9 cellular contexts compared by ENCODE assay signal in the genomic region with DNA sequence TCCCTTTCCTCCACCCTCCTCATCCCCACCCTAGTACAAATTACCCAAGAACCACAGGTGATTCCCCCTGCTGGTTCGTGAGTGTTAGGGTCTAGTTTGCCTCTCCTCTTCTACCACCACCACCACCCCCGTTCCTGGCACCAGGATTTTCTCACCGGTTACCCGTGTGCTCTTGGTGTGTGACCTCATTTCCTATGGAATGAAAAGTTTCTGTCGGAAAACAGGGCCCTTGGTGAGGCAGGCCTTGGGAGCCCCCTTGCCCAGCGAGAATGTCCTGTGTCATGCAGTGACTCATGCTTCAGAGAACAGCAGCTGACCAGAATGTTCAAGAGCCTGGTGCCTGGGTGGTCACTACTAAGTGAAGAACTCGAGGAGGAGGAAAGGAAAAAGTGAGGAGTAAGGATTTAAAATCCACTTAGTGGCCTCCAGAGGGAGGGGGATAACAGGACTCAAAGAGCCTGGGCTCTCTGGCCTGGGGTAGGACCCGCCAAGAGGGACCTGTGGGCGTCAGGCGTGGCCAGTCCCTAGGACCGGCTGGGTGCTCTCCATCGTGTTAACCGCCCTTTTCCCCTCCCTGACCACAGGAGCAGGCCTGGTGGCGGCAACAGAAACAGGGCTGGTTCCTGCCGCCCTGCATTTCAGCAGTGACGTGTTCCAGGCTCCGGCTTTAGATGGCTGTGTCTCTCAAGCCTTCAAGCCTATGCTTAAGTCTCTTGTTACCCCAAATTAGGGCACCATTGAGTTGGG. TPM values are rescaled to one million over a fixed set of nuclear protein-coding genes. Genes with fewer than 3 reads are reported as not detected.
A peak's percentile ranks its signal among the peaks of the same experiment; 100 is the strongest.
DNase-seq lines count a peak whose midpoint lies in the region; TF ChIP-seq lines count a peak whose summit lies in the region.
"Had no signal": no experiment of that assay in that cellular context is flagged by ENCODE, and none has a peak within 500 bp of the region (broad histone marks: within the 10 kb centered on the region; RNA-seq: fewer than 3 reads in every experiment).

No MANE protein-coding gene starts in this region.

- no peaks in the 10 kb centered on the region for H3K9me3 Mint-ChIP-seq in nephron

- peak overlapping the region; percentile 65 for H2AFZ ChIP-seq in fibroblast of lung (ENCODE audit: low read length)

- no peaks in the 10 kb centered on the region for H3K79me2 ChIP-seq in fibroblast of lung (ENCODE audit: control insufficient read depth, insufficient read depth, low read length)

- peak overlapping the region; percentile 20 to 52 (median 40) for H3K4me3 ChIP-seq in fibroblast of lung (replicated peaks in 1 of 4; ENCODE audit: control extremely low read depth in 1 of 4, insufficient read depth in 1 of 4, low read depth in 3 of 4, low read length in 4 of 4)

- H3K9me3 ChIP-seq in fibroblast of lung (ENCODE audit: control insufficient read depth, insufficient read depth, low read depth, low read length) = no peaks in the 10 kb centered on the region

- peak overlapping the region; percentile 79 for H3K4me2 ChIP-seq in fibroblast of lung (ENCODE audit: extremely low read depth, insufficient read depth, low read length)
- H3K4me2 ChIP-seq: KMS-11 had no signal

- TF ChIP-seq CTCF in fibroblast of lung (conservative IDR thresholded peaks at IDR 0.05 in 1 of 2, IDR thresholded peaks at IDR 0.05 in 1 of 2; ENCODE audit: low read depth in 1 of 2, low read length in 2 of 2) (peak; percentile 12 to 16), nephron (IDR thresholded peaks at IDR 0.05; ENCODE audit: unreplicated experiment in 3 of 3) (peak in 1 of 3 experiments; percentile 9)

- H3K4me1 ChIP-seq in fibroblast of lung (ENCODE audit: control insufficient read depth, extremely low read depth, insufficient read depth, low read length) = peaks cover 17% of the 10 kb centered on the region

- peak overlapping the region; percentile 98 for H3K27ac ChIP-seq in fibroblast of lung (ENCODE audit: insufficient read depth, low read length)
- H3K27ac ChIP-seq: KMS-11 had no signal

- H3K27me3 Mint-ChIP-seq in nephron (ENCODE audit: low read depth) = no peaks in the 10 kb centered on the region

- peak overlapping the region; percentile 94 to 96 (median 95) for H3K27ac Mint-ChIP-seq in nephron

- H3K4me1 Mint-ChIP-seq in nephron = peaks cover 55% of the 10 kb centered on the region

- H3K36me3 ChIP-seq in fibroblast of lung (ENCODE audit: control insufficient read depth, insufficient read depth, low read length) = no peaks in the 10 kb centered on the region

- H3K4me3 Mint-ChIP-seq in nephron = peak overlapping the region; percentile 58 to 89 (median 84)

- peaks cover 4% of the 10 kb centered on the region for H3K36me3 Mint-ChIP-seq in nephron (ENCODE audit: low read depth)

- DNase-seq in GM03348 (ENCODE audit: low spot score) = peak; percentile 82
- DNase-seq in SW 1271 (lab: John Stamatoyannopoulos, UW) = peak; percentile 44 to 71
- DNase-seq in fibroblast of lung (ENCODE audit: low read depth in 2 of 2) = peak; percentile 95 to 99
- no peak for DNase-seq in activated gamma-delta T cell treated with Interleukin-2 at 50 U/mL for 16 hours
- no peak for DNase-seq in DMS153 (lab: John Stamatoyannopoulos, UW)
- DNase-seq in NCI-H345 (lab: John Stamatoyannopoulos, UW) = no peak
- no peak for DNase-seq in T-helper 2 cell

- no peaks in the 10 kb centered on the region for H4K20me1 ChIP-seq in fibroblast of lung (ENCODE audit: control insufficient read depth, extremely low read depth, insufficient read depth, low read length)

- peak overlapping the region; percentile 65 for H3K9ac ChIP-seq in fibroblast of lung (ENCODE audit: insufficient read depth, low read length)
- H3K9ac ChIP-seq: KMS-11 had no signal

- no peaks in the 10 kb centered on the region for H3K27me3 ChIP-seq in fibroblast of lung (ENCODE audit: control insufficient read depth, insufficient read depth, low read length)

RNA-seq across cellular contexts. Expression of a gene that starts 30.2 kb away (rescaled TPM):
- 0.17 TPM in 1 of 2 replicates, not detected in the other for total RNA-seq in fibroblast of lung
- polyA plus RNA-seq in fibroblast of lung = 0.14 TPM in 1 of 2 replicates, not detected in the other
- polyA plus RNA-seq in fibroblast of lung (2012) = not detected in 2 replicates
- polyA minus RNA-seq in fibroblast of lung (ENCODE audit: low replicate concordance) = not detected in 2 replicates

RNA-seq across cellular contexts. Expression of a gene that starts 41.4 kb away (rescaled TPM):
- 6.4 and 12.9 TPM in 2 replicates for total RNA-seq in fibroblast of lung
- 7.0 and 13.5 TPM in 2 replicates for polyA plus RNA-seq in fibroblast of lung
- 8.9 and 16.6 TPM in 2 replicates for polyA plus RNA-seq in fibroblast of lung (2012)
- polyA minus RNA-seq in fibroblast of lung (ENCODE audit: low replicate concordance) = 18.4 and 44.1 TPM in 2 replicates

Comparison
In these comparisons a context has a peak if more than half of its experiments do, and no peak if none do; other contexts are left out.
1. DNase-seq: peak in GM03348 (single experiment), SW 1271 (2 of 2) and fibroblast of lung (2 of 2); none in activated gamma-delta T cell treated with Interleukin-2 at 50 U/mL for 16 hours (single experiment), DMS153 (single experiment), NCI-H345 (single experiment) and T-helper 2 cell (0 of 5).